29 cellular contexts compared by ENCODE assay signal in the genomic region with DNA sequence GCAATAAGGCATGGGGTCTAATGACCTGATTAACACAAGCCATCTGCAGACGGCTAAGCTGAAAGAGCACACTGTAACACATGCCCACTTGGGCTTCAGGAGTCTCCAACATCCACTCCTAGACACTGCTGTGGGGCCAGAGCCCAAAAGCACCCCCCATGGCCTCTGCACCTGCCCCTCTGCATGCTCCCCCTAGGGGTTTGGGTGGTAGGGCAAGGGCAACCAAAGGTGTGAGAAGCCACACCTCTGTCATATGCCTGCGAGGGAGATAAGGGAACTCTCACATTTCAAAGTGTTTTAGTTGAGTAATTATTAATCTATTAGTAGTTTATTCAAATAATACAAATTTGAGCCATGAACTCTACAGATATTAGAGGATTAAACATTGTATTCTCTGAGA.
"Had no signal": no experiment of that assay in that cellular context is flagged by ENCODE, and none has a peak within 500 bp of the region (broad histone marks: within the 10 kb centered on the region; RNA-seq: fewer than 3 reads in every experiment).

No MANE protein-coding gene starts in this region.

- H3K27me3 ChIP-seq: ascending aorta, cardiac muscle cell, colonic mucosa, neural progenitor cell, right atrium auricular region, tibial nerve had no signal

- H3K27ac Mint-ChIP-seq: activated CD8-positive, alpha-beta T cell treated with anti-CD3 and anti-CD28 coated beads for 36 hours; activated naive CD4-positive, alpha-beta T cell treated with anti-CD3 and anti-CD28 coated beads, Interleukin-2, amount 50 U/mL, for 72 hours; activated T-helper 17 cell treated with anti-CD3 and anti-CD28 coated beads, Interleukin-2, amount 50 U/mL, for 72 hours; brain; naive thymus-derived CD4-positive, alpha-beta T cell; neural progenitor cell; stimulated activated memory B cell treated with anti-CD40 and anti-IgM and Interleukin-4, amounts not matched to agents 10 μg/mL and 1 μg/mL and 100 μg/mL, for 72 hours; T-helper 17 cell had no signal

- ATAC-seq: activated CD8-positive, alpha-beta T cell treated with anti-CD3 and anti-CD28 coated beads for 36 hours; activated naive CD4-positive, alpha-beta T cell treated with anti-CD3 and anti-CD28 coated beads, Interleukin-2, amount 50 U/mL, for 72 hours; activated T-cell treated with anti-CD3 and anti-CD28 coated beads, Interleukin-2, amount 50 U/mL, for 4 hours; activated T-helper 17 cell treated with anti-CD3 and anti-CD28 coated beads, Interleukin-2, amount 50 U/mL, for 72 hours; left colon; naive thymus-derived CD4-positive, alpha-beta T cell; psoas muscle; stimulated activated memory B cell treated with anti-CD40 and anti-IgM and Interleukin-4, amounts not matched to agents 10 μg/mL and 1 μg/mL and 100 μg/mL, for 72 hours; T-helper 17 cell had no signal

- H3K9ac ChIP-seq: neural progenitor cell, parathyroid adenoma had no signal

- H3K4me3 Mint-ChIP-seq: activated CD8-positive, alpha-beta T cell treated with anti-CD3 and anti-CD28 coated beads for 36 hours; activated T-cell treated with anti-CD3 and anti-CD28 coated beads, Interleukin-2, amount 50 U/mL, for 4 hours; activated T-helper 17 cell treated with anti-CD3 and anti-CD28 coated beads, Interleukin-2, amount 50 U/mL, for 72 hours; brain; naive thymus-derived CD4-positive, alpha-beta T cell; neural progenitor cell; stimulated activated memory B cell treated with anti-CD40 and anti-IgM and Interleukin-4, amounts not matched to agents 10 μg/mL and 1 μg/mL and 100 μg/mL, for 72 hours; T-helper 17 cell had no signal

- H3K4me3 ChIP-seq: ascending aorta, cardiac muscle cell, colonic mucosa, neural progenitor cell, psoas muscle, right atrium auricular region, smooth muscle cell, tibial nerve had no signal

- H3K27me3 Mint-ChIP-seq: activated CD8-positive, alpha-beta T cell treated with anti-CD3 and anti-CD28 coated beads for 36 hours; activated T-helper 17 cell treated with anti-CD3 and anti-CD28 coated beads, Interleukin-2, amount 50 U/mL, for 72 hours; brain; naive thymus-derived CD4-positive, alpha-beta T cell; stimulated activated memory B cell treated with anti-CD40 and anti-IgM and Interleukin-4, amounts not matched to agents 10 μg/mL and 1 μg/mL and 100 μg/mL, for 72 hours; T-helper 17 cell had no signal

- H3K27ac ChIP-seq: ascending aorta, cardiac muscle cell, colonic mucosa, neural progenitor cell, parathyroid adenoma, psoas muscle, right atrium auricular region, tibial nerve had no signal

- H3K9me3 Mint-ChIP-seq: activated CD8-positive, alpha-beta T cell treated with anti-CD3 and anti-CD28 coated beads for 36 hours; stimulated activated memory B cell treated with anti-CD40 and anti-IgM and Interleukin-4, amounts not matched to agents 10 μg/mL and 1 μg/mL and 100 μg/mL, for 72 hours had no signal

- DNase-seq: activated CD4-positive, alpha-beta T cell treated with anti-CD3 and anti-CD28 coated beads, Interleukin-2, amount 50 U/mL, for 1 hour; activated CD8-positive, alpha-beta T cell treated with anti-CD3 and anti-CD28 coated beads for 36 hours; activated naive CD4-positive, alpha-beta T cell; activated T-cell treated with anti-CD3 and anti-CD28 coated beads, Interleukin-2, amount 50 U/mL, for 4 hours; cerebellar nuclear complex; colonic mucosa; effector CD8-positive, alpha-beta T cell; kidney; left colon; midbrain; naive thymus-derived CD4-positive, alpha-beta T cell; occipital lobe; psoas muscle; stimulated activated CD4-positive, alpha-beta T cell treated with anti-CD3 and anti-CD28 coated beads, Interleukin-1b, Interleukin-23, amount 100 ng/mL, for 48 hours; stimulated activated CD4-positive, alpha-beta T cell treated with anti-CD3 and anti-CD28 coated beads, Interleukin-4, amount 100 ng/mL, for 4 hours; stimulated activated CD8-positive, alpha-beta memory T cell treated with anti-CD3 and anti-CD28 coated beads, Interleukin-4, amount 100 ng/mL, for 48 hours; T-helper 17 cell; T1000 had no signal

- H3K4me1 Mint-ChIP-seq: brain had no signal

- H3K36me3 ChIP-seq: ascending aorta, colonic mucosa, neural progenitor cell had no signal

- H3K9me3 ChIP-seq: ascending aorta, colonic mucosa, psoas muscle, right atrium auricular region, tibial nerve had no signal

- H3K4me1 ChIP-seq: colonic mucosa, parathyroid adenoma, psoas muscle, right atrium auricular region, tibial nerve had no signal
